In genomic region chr19:15379083-15379995, GRCh38 we compare ENCODE assay signal across 8 cellular contexts. TPM values are rescaled to one million over a fixed set of nuclear protein-coding genes. Genes with fewer than 3 reads are reported as not detected.
A peak's percentile ranks its signal among the peaks of the same experiment; 100 is the strongest.
DNase-seq lines count a peak whose midpoint lies in the region; ATAC-seq, FAIRE-seq and TF ChIP-seq lines count a peak whose summit lies in the region.

TSS of gene AKAP8 (minus strand) at chr19:15379787. CDS start at chr19:15379731, 56 bp downstream.

- H3K27ac ChIP-seq in small intestine (ENCODE audit: low read depth in 1 of 2, low read length in 1 of 2) = peak within 1 kb of the TSS; percentile 96 to 98

- no peaks in the 10 kb centered on the region for H3K36me3 ChIP-seq in bronchial epithelial cell (ENCODE audit: control insufficient read depth, insufficient read depth, low read length)
- peaks cover 0 to 3% of the 10 kb centered on the region in 2 donors for H3K36me3 ChIP-seq in small intestine (ENCODE audit: control insufficient read depth in 2 of 2, insufficient read depth in 2 of 2, low read length in 2 of 2)

- no peaks in the 10 kb centered on the region for H3K27me3 ChIP-seq in bronchial epithelial cell (ENCODE audit: control insufficient read depth, insufficient read depth, low read length)
- no peaks in the 10 kb centered on the region for H3K27me3 ChIP-seq in small intestine (ENCODE audit: control insufficient read depth in 2 of 2, insufficient read depth in 2 of 2, low read length in 2 of 2)

- H3K4me3 Mint-ChIP-seq in WTC11 = peak within 1 kb of the TSS; percentile 99

- no peak for TF ChIP-seq CTCF in WTC11 (IDR thresholded peaks at IDR 0.05)
- no peak for TF ChIP-seq CTCF in bronchial epithelial cell (IDR thresholded peaks at IDR 0.05; ENCODE audit: insufficient read depth, low read length, severe bottlenecking)

- no peaks in the 10 kb centered on the region; the same call in 1 of the 2 replicates for H3K36me3 Mint-ChIP-seq in WTC11

- no peaks in the 10 kb centered on the region for H3K27me3 Mint-ChIP-seq in WTC11 (ENCODE audit: low read depth)

- POLR2A ChIA-PET in WTC11 (lab: Charles Lee) = interaction anchor here (0.6 to 2.4 kb wide), 15 partner anchors 17 to 772 kb away, joined by 3 to 31 read pairs (median 4); partner anchors contain the start of genes AKAP8L, BRD4 and EPHX3

- CTCF ChIA-PET in WTC11 (lab: Charles Lee) = interaction anchor here (0.7 to 4.5 kb wide), 16 partner anchors 35 to 973 kb away, joined by 3 to 22 read pairs (median 6); partner anchors contain the start of genes AKAP8L and BRD4

- H3K9me3 Mint-ChIP-seq in WTC11 = no peaks in the 10 kb centered on the region

- FAIRE-seq in bronchial epithelial cell (lab: Jason Lieb, UNC) (no peak), small intestine (lab: Jason Lieb, UNC) (no peak)

- H3K4me1 Mint-ChIP-seq in WTC11 = peaks cover 29% of the 10 kb centered on the region

- ATAC-seq in GM19023 (IDR thresholded peaks at IDR 0.05; ENCODE audit: unreplicated experiment) (peak; percentile 88), HG03196 (IDR thresholded peaks at IDR 0.05; ENCODE audit: unreplicated experiment) (peak; percentile 83), WTC11 (peak; percentile 89)

- H3K4me3 ChIP-seq in bronchial epithelial cell (ENCODE audit: low read depth, low read length) (peak within 1 kb of the TSS; percentile 98), small intestine (ENCODE audit: low read depth in 1 of 2, low read length in 2 of 2) (peak within 1 kb of the TSS; percentile 91 to 99)

- WGBS in small intestine, 3 donors = 1% methylated on average over 76 to 111 of the region's 111 CpGs

- DNase-seq in AG08396 (ENCODE audit: low spot score) (peak; percentile 100), NCI-H226 (peak; percentile 96), WTC11 (ENCODE audit: low spot score) (peak; percentile 98), bronchial epithelial cell (ENCODE audit: low read depth) (peak; percentile 91), iPS-NIHi11 (ENCODE audit: low spot score) (peak; percentile 97), small intestine (peak; percentile 99)

- H3K4me1 ChIP-seq in small intestine (ENCODE audit: control insufficient read depth in 2 of 2, insufficient read depth in 1 of 2, low read depth in 1 of 2, low read length in 1 of 2) = peaks cover 2 to 10% of the 10 kb centered on the region in 2 donors

- peak within 1 kb of the TSS; percentile 98 for H3K27ac Mint-ChIP-seq in WTC11

- H3K9me3 ChIP-seq in small intestine (ENCODE audit: control insufficient read depth, low read depth) = no peaks in the 10 kb centered on the region

TF ChIP-seq in WTC11, 78 proteins besides CTCF, POLR2A, EP300 and RAD21 (continues in another document):
- TF ChIP-seq NFYB (CRISPR knock-in tag; conservative IDR thresholded peaks at IDR 0.05; ENCODE audit: low read depth) (peak; percentile 95), E2F5 (CRISPR knock-in tag; IDR thresholded peaks at IDR 0.05) (peak; percentile 52; the same call in 1 of the 2 replicates), ZNF423 (CRISPR knock-in tag; IDR thresholded peaks at IDR 0.05) (no peak), FOXK1 (CRISPR knock-in tag; IDR thresholded peaks at IDR 0.05) (peak; percentile 77), ATF3 (CRISPR knock-in tag; conservative IDR thresholded peaks at IDR 0.05) (no peak), PRRX2 (CRISPR knock-in tag; IDR thresholded peaks at IDR 0.05) (peak; percentile 84), ZNF317 (CRISPR knock-in tag; IDR thresholded peaks at IDR 0.05; ENCODE audit: borderline replicate concordance, low read depth) (peak; percentile 11; the same call in 1 of the 2 replicates), ZNF425 (CRISPR knock-in tag; conservative IDR thresholded peaks at IDR 0.05) (no peak), IRF2 (CRISPR knock-in tag; IDR thresholded peaks at IDR 0.05; ENCODE audit: borderline replicate concordance, low read depth) (peak; percentile 23; the same call in 1 of the 2 replicates), PRDM15 (CRISPR knock-in tag; IDR thresholded peaks at IDR 0.05) (peak; percentile 72), HMGA2 (CRISPR knock-in tag; IDR thresholded peaks at IDR 0.05) (no peak), ZNF671 (CRISPR knock-in tag; IDR thresholded peaks at IDR 0.05) (peak; percentile 82), ZBTB21 (CRISPR knock-in tag; IDR thresholded peaks at IDR 0.05; ENCODE audit: borderline replicate concordance) (no peak), SMAD4 (CRISPR knock-in tag; IDR thresholded peaks at IDR 0.05) (no peak), GABPB1 (CRISPR knock-in tag; IDR thresholded peaks at IDR 0.05) (peak; percentile 28; the same call in 1 of the 2 replicates), KAT7 (CRISPR knock-in tag; IDR thresholded peaks at IDR 0.05; ENCODE audit: borderline replicate concordance) (0 out of 2 replicates have a peak, but pooled peaks have one; percentile 12), CBFB (CRISPR knock-in tag; IDR thresholded peaks at IDR 0.05; ENCODE audit: low read depth) (no peak)
- TF ChIP-seq, protein P1, sequence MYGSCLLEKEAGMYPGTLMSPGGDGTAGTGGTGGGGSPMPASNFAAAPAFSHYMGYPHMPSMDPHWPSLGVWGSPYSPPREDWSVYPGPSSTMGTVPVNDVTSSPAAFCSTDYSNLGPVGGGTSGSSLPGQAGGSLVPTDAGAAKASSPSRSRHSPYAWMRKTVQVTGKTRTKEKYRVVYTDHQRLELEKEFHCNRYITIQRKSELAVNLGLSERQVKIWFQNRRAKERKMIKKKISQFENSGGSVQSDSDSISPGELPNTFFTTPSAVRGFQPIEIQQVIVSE (CRISPR knock-in tag; IDR thresholded peaks at IDR 0.05; ENCODE audit: borderline replicate concordance) = peak; percentile 51; the same call in 1 of the 2 replicates
- TF ChIP-seq, protein P2, sequence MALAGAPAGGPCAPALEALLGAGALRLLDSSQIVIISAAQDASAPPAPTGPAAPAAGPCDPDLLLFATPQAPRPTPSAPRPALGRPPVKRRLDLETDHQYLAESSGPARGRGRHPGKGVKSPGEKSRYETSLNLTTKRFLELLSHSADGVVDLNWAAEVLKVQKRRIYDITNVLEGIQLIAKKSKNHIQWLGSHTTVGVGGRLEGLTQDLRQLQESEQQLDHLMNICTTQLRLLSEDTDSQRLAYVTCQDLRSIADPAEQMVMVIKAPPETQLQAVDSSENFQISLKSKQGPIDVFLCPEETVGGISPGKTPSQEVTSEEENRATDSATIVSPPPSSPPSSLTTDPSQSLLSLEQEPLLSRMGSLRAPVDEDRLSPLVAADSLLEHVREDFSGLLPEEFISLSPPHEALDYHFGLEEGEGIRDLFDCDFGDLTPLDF (CRISPR knock-in tag; IDR thresholded peaks at IDR 0.05) = 0 out of 2 replicates have a peak, but pooled peaks have one; percentile 23

RNA-seq across cellular contexts. Expression of gene AKAP8, which starts in this region (rescaled TPM):
- total RNA-seq in WTC11 (2021) (49.1 to 65.9 TPM (median 51.3 TPM) in 3 replicates), bronchial epithelial cell (16.8 TPM in 2 replicates)
- 10 to 100 TPM; 14.1 to 21.7 (median 16.2) TPM for polyA plus RNA-seq in small intestine

Comparison
In these comparisons a context has a peak if more than half of its experiments do, and no peak if none do; other contexts are left out.
1. Peak in every context shown above with its lines: DNase-seq, ATAC-seq, H3K4me3 ChIP-seq and H3K27ac ChIP-seq.